Comparison of ENCODE assay signal across 8 cellular contexts in genomic region chr5:181173027-181173419, GRCh38. TPM values are rescaled to one million over a fixed set of nuclear protein-coding genes. Genes with fewer than 3 reads are reported as not detected.
DNase-seq lines count a peak whose midpoint lies in the region; ATAC-seq, FAIRE-seq and TF ChIP-seq lines count a peak whose summit lies in the region.

No MANE protein-coding gene starts in this region.

- peak overlapping the region; percentile 82 for H2AFZ ChIP-seq in GM12878 (ENCODE audit: control insufficient read depth, low read depth, low read length)

- SMC1A ChIA-PET in GM12878 (lab: Charles Lee; ENCODE audit: uncharacterized antibody, unreplicated experiment), result interaction anchor here (0.7 to 2.9 kb wide), 16 partner anchors 10 to 437 kb away, joined by 3 to 10 read pairs (median 4); no protein-coding TSS in a partner anchor

- TF ChIP-seq EP300 in GM12878 (IDR thresholded peaks at IDR 0.05; ENCODE audit: borderline replicate concordance in 1 of 2, control insufficient read depth in 1 of 2, low read depth in 2 of 2, low read length in 2 of 2), result 0 out of 4 replicates have a peak, but pooled peaks of 1 of the 2 experiments have one; percentile 28

- peak; percentile 24 to 28 (median 27); a peak in 4 of 6 replicates for TF ChIP-seq CTCF in GM12878 (IDR thresholded peaks at IDR 0.05 in 2 of 3, conservative IDR thresholded peaks at IDR 0.05 in 1 of 3; ENCODE audit: control insufficient read depth in 2 of 3, extremely low read depth in 1 of 3, insufficient read depth in 1 of 3, low read depth in 3 of 3, low read length in 3 of 3)

- H3K4me3 ChIP-seq in GM12878 (peak overlapping the region; percentile 66), skeletal muscle tissue (ENCODE audit: low read length in 3 of 3) (no peak overlapping the region)

- ATAC-seq in GM12878, result peak; percentile 46

- TF ChIP-seq RAD21 in GM12878 (IDR thresholded peaks at IDR 0.05; ENCODE audit: insufficient read depth, low read depth, low read length), result no peak

- RAD21 ChIA-PET in GM12878 (lab: Charles Lee; ENCODE audit: unreplicated experiment), result interaction anchor here (1.0 to 2.5 kb wide), 7 partner anchors 11 to 364 kb away, joined by 4 to 10 read pairs (median 7); no protein-coding TSS in a partner anchor

- DNase-seq in activated gamma-delta T cell treated with Interleukin-2 at 50 U/mL for 16 hours (peak; percentile 79), activated gamma-delta T cell (lab: John Stamatoyannopoulos, UW) (no peak), HT-29 (ENCODE audit: low spot score) (peak; percentile 64), GM12878 (ENCODE audit: low read depth, low spot score) (no peak), COR-L47 (lab: John Stamatoyannopoulos, UW) (no peak), SW 1271 (lab: John Stamatoyannopoulos, UW) (no peak)
- DNase-seq in activated CD4-positive, CD25-positive, alpha-beta regulatory T cell treated with anti-CD3 and anti-CD28 coated beads, Interleukin-2, amount 50 U/mL, for 72 hours, result no peak

- FAIRE-seq in GM12878 (lab: Jason Lieb, UNC), result no peak

- CTCF ChIA-PET in GM12878 (lab: Yijun Ruan, JAX), result interaction anchor here (0.9 to 2.2 kb wide), 21 partner anchors 9 to 389 kb away, joined by 3 to 21 read pairs (median 4); partner anchors contain the start of gene TRIM52

- H3K27ac ChIP-seq in GM12878 (ENCODE audit: control insufficient read depth, insufficient read depth) (peak overlapping the region; percentile 53), skeletal muscle tissue (ENCODE audit: low read depth, low read length) (peak overlapping the region; percentile 19)

- intact Hi-C loops in GM12878 (cut with micrococcal nuclease; ENCODE audit: unreplicated experiment), result loop anchor here (1.0 to 5.0 kb wide), 2 partner anchors 14 to 366 kb away; no protein-coding TSS in a partner anchor

- no peaks in the 10 kb centered on the region for H3K36me3 ChIP-seq in GM12878 (ENCODE audit: control insufficient read depth in 2 of 2, insufficient read depth in 2 of 2, low read length in 1 of 2)
- H3K36me3 ChIP-seq in skeletal muscle tissue (ENCODE audit: control insufficient read depth in 3 of 3, insufficient read depth in 3 of 3, low read length in 3 of 3), result no peaks in the 10 kb centered on the region

- TF ChIP-seq POLR2A in GM12878 (IDR thresholded peaks at IDR 0.05; ENCODE audit: low read depth, low read length), result no peak

- H3K79me2 ChIP-seq in GM12878 (ENCODE audit: control insufficient read depth, insufficient read depth, low read length), result no peaks in the 10 kb centered on the region

- H3K4me1 ChIP-seq in GM12878 (ENCODE audit: control insufficient read depth, insufficient read depth, low read length), result peaks cover 25% of the 10 kb centered on the region
- H3K4me1 ChIP-seq in skeletal muscle tissue (ENCODE audit: control insufficient read depth in 3 of 3, insufficient read depth in 3 of 3, low read length in 3 of 3), result peaks cover 3 to 9% (median 5%) of the 10 kb centered on the region in 3 donors

- no TSS peak for BruUV-seq in GM12878 (replicated peaks; lab: Mats Ljungman, UMichigan)

- in situ Hi-C loops in GM12878 (cut with MboI), result no loop called here

- POLR2A ChIA-PET in GM12878 (lab: Charles Lee), result interaction anchor here (0.9 to 2.7 kb wide), 7 partner anchors 12 to 343 kb away, joined by 3 to 20 read pairs (median 4); no protein-coding TSS in a partner anchor

- H3K9me3 ChIP-seq in GM12878 (replicated peaks; ENCODE audit: control insufficient read depth, insufficient read depth, low read length) (no peaks in the 10 kb centered on the region), skeletal muscle tissue (ENCODE audit: control insufficient read depth in 3 of 3, low read length in 3 of 3) (peaks cover 0 to 3% (median 0%) of the 10 kb centered on the region in 3 donors)

- H3K9ac ChIP-seq in GM12878 (ENCODE audit: control insufficient read depth, insufficient read depth, low read length), result peak overlapping the region; percentile 59
- no peak overlapping the region for H3K9ac ChIP-seq in skeletal muscle tissue (ENCODE audit: low read depth in 1 of 3, low read length in 3 of 3)

- H4K20me1 ChIP-seq in GM12878 (ENCODE audit: control insufficient read depth, insufficient read depth), result no peaks in the 10 kb centered on the region

- H3K4me2 ChIP-seq in GM12878 (ENCODE audit: control insufficient read depth, insufficient read depth), result peak overlapping the region; percentile 94

- under 1% methylated on average over 11 of the region's 11 CpGs for WGBS in GM12878 (ENCODE audit: insufficient coverage, insufficient replicate concordance, low lambda C conversion rate, missing lambda C conversion rate)

- no peaks in the 10 kb centered on the region for H3K27me3 ChIP-seq in GM12878 (replicated peaks in 1 of 2; ENCODE audit: control insufficient read depth in 2 of 2, insufficient read depth in 2 of 2, low read length in 1 of 2)
- peaks cover 61 to 76% (median 65%) of the 10 kb centered on the region in 3 donors for H3K27me3 ChIP-seq in skeletal muscle tissue (ENCODE audit: control insufficient read depth in 3 of 3, insufficient read depth in 3 of 3, low read length in 3 of 3)

RNA-seq across cellular contexts. Expression of gene OR2V2, which starts 25.6 kb away (rescaled TPM):
- total RNA-seq in HT-29 (2014; rRNA removed; shearing (Covaris generic)), result not detected in 2 replicates
- total RNA-seq in GM12878 (2013; cell fraction: nucleolus; rRNA removed), result 0.20 and 0.56 TPM in 2 replicates
- total RNA-seq in GM12878 (2014; rRNA removed) (not detected in 2 replicates), GM12878 (2014; rRNA removed; fragmentation: Illumina TruSeq; extraction: Trizol) (not detected in 2 replicates), GM12878 (2021) (not detected in 2 replicates), skeletal muscle tissue (not detected)
- not detected for polyA plus RNA-seq in GM12878 (2011; ENCODE audit: low read depth)
- polyA plus RNA-seq in GM12878 (2011; rRNA removed) (0.14 and 0.26 TPM in 2 replicates), GM12878 (2014; fragmentation: Illumina TruSeq; extraction: Trizol) (0.11 TPM in 1 of 2 replicates, not detected in the other), GM12878 (2014; fragmentation: Nextera tagmentation; extraction: Ambion mirVana) (not detected), GM12878 (2014; rRNA removed) (not detected in 2 replicates), GM12878 (2016; fragmentation: Nextera tagmentation; extraction: Ambion mirVana) (not detected)
- polyA plus RNA-seq in GM12878 (2011; cell fraction: cytosol; rRNA removed), result 0.09 and 0.13 TPM in 2 replicates
- polyA plus RNA-seq in GM12878 (2011; cell fraction: nucleus; rRNA removed), result 0.22 and 0.25 TPM in 2 replicates
- polyA plus RNA-seq in GM12878 (2012), result not detected in 2 replicates
- polyA minus RNA-seq in GM12878 (2011; rRNA and poly(A)+ RNA removed), result 0.05 and 0.88 TPM in 2 replicates
- not detected in 2 replicates for polyA minus RNA-seq in GM12878 (2011; cell fraction: cytosol; rRNA and poly(A)+ RNA removed)
- polyA minus RNA-seq in GM12878 (2011; cell fraction: nucleus; rRNA and poly(A)+ RNA removed), result 0.24 and 0.29 TPM in 2 replicates

RNA-seq across cellular contexts. Expression of gene TRIM7, which starts 32.0 kb away (rescaled TPM):
- 2.9 and 5.5 TPM in 2 replicates for total RNA-seq in HT-29 (2014; rRNA removed; shearing (Covaris generic))
- 0.59 and 0.84 TPM in 2 replicates for total RNA-seq in GM12878 (2013; cell fraction: nucleolus; rRNA removed)
- 0.54 and 1.1 TPM in 2 replicates for total RNA-seq in GM12878 (2014; rRNA removed)
- total RNA-seq in GM12878 (2014; rRNA removed; fragmentation: Illumina TruSeq; extraction: Trizol), result 0.22 and 0.46 TPM in 2 replicates
- total RNA-seq in GM12878 (2021), result 0.38 and 0.96 TPM in 2 replicates
- 1.1 TPM for polyA plus RNA-seq in GM12878 (2011; ENCODE audit: low read depth)
- 1.6 TPM in 2 replicates for polyA plus RNA-seq in GM12878 (2011; rRNA removed)
- 0.97 and 1.0 TPM in 2 replicates for polyA plus RNA-seq in GM12878 (2011; cell fraction: cytosol; rRNA removed)
- polyA plus RNA-seq in GM12878 (2011; cell fraction: nucleus; rRNA removed), result 2.2 and 2.4 TPM in 2 replicates
- polyA plus RNA-seq in GM12878 (2012), result 0.87 and 1.7 TPM in 2 replicates
- polyA plus RNA-seq in GM12878 (2014; fragmentation: Illumina TruSeq; extraction: Trizol), result 0.32 and 0.33 TPM in 2 replicates
- polyA plus RNA-seq in GM12878 (2014; fragmentation: Nextera tagmentation; extraction: Ambion mirVana), result under 1 TPM; 0.02 to 0.20 TPM
- polyA plus RNA-seq in GM12878 (2014; rRNA removed), result 0.84 and 1.1 TPM in 2 replicates
- 1 to 10 TPM in 1 of 2 experiments, under 1 TPM in 1; 0.44 to 1.3 TPM for polyA plus RNA-seq in GM12878 (2016; fragmentation: Nextera tagmentation; extraction: Ambion mirVana)
- polyA minus RNA-seq in GM12878 (2011; rRNA and poly(A)+ RNA removed), result 0.80 and 0.88 TPM in 2 replicates
- polyA minus RNA-seq in GM12878 (2011; cell fraction: cytosol; rRNA and poly(A)+ RNA removed), result 0.83 and 1.1 TPM in 2 replicates
- 0.73 and 1.5 TPM in 2 replicates for polyA minus RNA-seq in GM12878 (2011; cell fraction: nucleus; rRNA and poly(A)+ RNA removed)
- total RNA-seq in skeletal muscle tissue, result 9.9 TPM

RNA-seq across cellular contexts. Expression of gene OR2V1, which starts 42.1 kb away (rescaled TPM):
- not detected in 2 replicates for total RNA-seq in HT-29 (2014; rRNA removed; shearing (Covaris generic))
- 1.1 and 2.0 TPM in 2 replicates for total RNA-seq in GM12878 (2013; cell fraction: nucleolus; rRNA removed)
- total RNA-seq in GM12878 (2014; rRNA removed) (0.05 TPM in 1 of 2 replicates, not detected in the other), GM12878 (2014; rRNA removed; fragmentation: Illumina TruSeq; extraction: Trizol) (not detected in 2 replicates), GM12878 (2021) (not detected in 2 replicates), skeletal muscle tissue (not detected)
- polyA plus RNA-seq in GM12878 (2011; ENCODE audit: low read depth), result 0.18 TPM
- polyA plus RNA-seq in GM12878 (2011; rRNA removed) (3.2 and 4.4 TPM in 2 replicates), GM12878 (2014; fragmentation: Illumina TruSeq; extraction: Trizol) (not detected in 2 replicates), GM12878 (2014; fragmentation: Nextera tagmentation; extraction: Ambion mirVana) (not detected), GM12878 (2014; rRNA removed) (not detected in 2 replicates), GM12878 (2016; fragmentation: Nextera tagmentation; extraction: Ambion mirVana) (under 1 TPM in 1 of 2 experiments, not detected in 1; 0.20 TPM)
- polyA plus RNA-seq in GM12878 (2011; cell fraction: cytosol; rRNA removed), result 3.7 and 4.0 TPM in 2 replicates
- polyA plus RNA-seq in GM12878 (2011; cell fraction: nucleus; rRNA removed), result 1.9 and 4.3 TPM in 2 replicates
- 0.18 and 0.20 TPM in 2 replicates for polyA plus RNA-seq in GM12878 (2012)
- polyA minus RNA-seq in GM12878 (2011; rRNA and poly(A)+ RNA removed), result 3.6 and 4.9 TPM in 2 replicates
- 0.53 and 1.8 TPM in 2 replicates for polyA minus RNA-seq in GM12878 (2011; cell fraction: cytosol; rRNA and poly(A)+ RNA removed)
- 0.85 and 0.86 TPM in 2 replicates for polyA minus RNA-seq in GM12878 (2011; cell fraction: nucleus; rRNA and poly(A)+ RNA removed)

RNA-seq across cellular contexts. Expression of gene TRIM41, which starts 50.1 kb away (rescaled TPM):
- 29.9 and 37.9 TPM in 2 replicates for total RNA-seq in HT-29 (2014; rRNA removed; shearing (Covaris generic))
- 30.1 and 34.3 TPM in 2 replicates for total RNA-seq in GM12878 (2013; cell fraction: nucleolus; rRNA removed)
- total RNA-seq in GM12878 (2014; rRNA removed) (16.0 and 17.2 TPM in 2 replicates), GM12878 (2014; rRNA removed; fragmentation: Illumina TruSeq; extraction: Trizol) (10.5 and 10.6 TPM in 2 replicates), GM12878 (2021) (24.6 and 28.9 TPM in 2 replicates), skeletal muscle tissue (15.1 TPM)
- 11.5 TPM for polyA plus RNA-seq in GM12878 (2011; ENCODE audit: low read depth)
- polyA plus RNA-seq in GM12878 (2011; rRNA removed) (14.8 and 17.7 TPM in 2 replicates), GM12878 (2014; fragmentation: Illumina TruSeq; extraction: Trizol) (9.4 and 10.6 TPM in 2 replicates), GM12878 (2014; fragmentation: Nextera tagmentation; extraction: Ambion mirVana) (1 to 10 TPM; 1.0 to 3.2 TPM), GM12878 (2014; rRNA removed) (21.5 and 24.4 TPM in 2 replicates), GM12878 (2016; fragmentation: Nextera tagmentation; extraction: Ambion mirVana) (1 to 10 TPM; 5.2 to 5.5 TPM)
- polyA plus RNA-seq in GM12878 (2011; cell fraction: cytosol; rRNA removed), result 16.4 and 21.9 TPM in 2 replicates
- polyA plus RNA-seq in GM12878 (2011; cell fraction: nucleus; rRNA removed), result 173 and 195 TPM in 2 replicates
- 21.7 and 28.2 TPM in 2 replicates for polyA plus RNA-seq in GM12878 (2012)
- polyA minus RNA-seq in GM12878 (2011; rRNA and poly(A)+ RNA removed), result 8.6 and 10.9 TPM in 2 replicates
- 6.8 and 7.5 TPM in 2 replicates for polyA minus RNA-seq in GM12878 (2011; cell fraction: cytosol; rRNA and poly(A)+ RNA removed)
- 16.0 and 24.7 TPM in 2 replicates for polyA minus RNA-seq in GM12878 (2011; cell fraction: nucleus; rRNA and poly(A)+ RNA removed)

Comparison
In these comparisons a context has a peak if more than half of its experiments do, and no peak if none do; other contexts are left out.
1. DNase-seq: peak in activated gamma-delta T cell treated with Interleukin-2 at 50 U/mL for 16 hours (single experiment) and HT-29 (single experiment); none in activated gamma-delta T cell (single experiment), GM12878 (single experiment), COR-L47 (single experiment), SW 1271 (0 of 2) and activated CD4-positive, CD25-positive, alpha-beta regulatory T cell treated with anti-CD3 and anti-CD28 coated beads, Interleukin-2, amount 50 U/mL, for 72 hours (single experiment).